Comparison of ENCODE assay signal across 8 cellular contexts in genomic region chr12:6534158-6534913, GRCh38. TPM values are rescaled to one million over a fixed set of nuclear protein-coding genes. Genes with fewer than 3 reads are reported as not detected.
DNase-seq lines count a peak whose midpoint lies in the region; ATAC-seq and TF ChIP-seq lines count a peak whose summit lies in the region.

TSS of gene GAPDH (plus strand) at chr12:6534517. CDS start at chr12:6534833, 316 bp downstream.

- H3K9me3 ChIP-seq in trophoblast cell (ENCODE audit: insufficient read depth, low read depth, low read length) (peaks cover 1% of the 10 kb centered on the region), transverse colon (no peaks in the 10 kb centered on the region)

- H3K18ac ChIP-seq in trophoblast cell (ENCODE audit: low read length), result peak within 1 kb of the TSS; percentile 89

- H3K27me3 ChIP-seq in trophoblast cell (ENCODE audit: insufficient read depth, low read length), result no peaks in the 10 kb centered on the region
- no peaks in the 10 kb centered on the region for H3K27me3 ChIP-seq in transverse colon

- WGBS in trophoblast cell (ENCODE audit: extremely low coverage, insufficient coverage, insufficient read length), result no CpG with 5 or more reads among the region's 69 CpGs
- 0% methylated on average over 46 of the region's 69 CpGs; no CpG with 5 or more reads in 1 of the 2 donors for WGBS in transverse colon (ENCODE audit: low coverage in 1 of 2), 2 donors

- peak; percentile 99 for TF ChIP-seq POLR2A in transverse colon (IDR thresholded peaks at IDR 0.05)

- H2AK5ac ChIP-seq in trophoblast cell (ENCODE audit: low read length), result peak within 1 kb of the TSS; percentile 56

- peak within 1 kb of the TSS; percentile 95 for H3K4ac ChIP-seq in trophoblast cell (ENCODE audit: low read depth, low read length)

- H2AFZ ChIP-seq in trophoblast cell (ENCODE audit: insufficient read depth, low read length, poor library complexity), result peak within 1 kb of the TSS; percentile 59

- peak within 1 kb of the TSS; percentile 93 for H3K27ac ChIP-seq in trophoblast cell (ENCODE audit: low read depth, low read length)
- peak within 1 kb of the TSS; percentile 94 to 98 (median 98) for H3K27ac ChIP-seq in transverse colon

- peak; percentile 98 for DNase-seq in GM12865 (ENCODE audit: low read depth)
- DNase-seq in NCI-H1417 (lab: John Stamatoyannopoulos, UW), result peak; percentile 96 to 99 (median 99)
- peak; percentile 98 for DNase-seq in SW 1271 (lab: John Stamatoyannopoulos, UW)
- DNase-seq in activated naive CD8-positive, alpha-beta T cell treated with anti-CD3 and anti-CD28 coated beads, Interleukin-2, amount 50 U/mL, for 16 hours (ENCODE audit: low read depth, low spot score), result peak; percentile 69
- DNase-seq in Right ventricle myocardium inferior (ENCODE audit: missing footprints), result peak; percentile 95
- peak; percentile 86 to 89 for DNase-seq in trophoblast cell
- DNase-seq in transverse colon, result peak; percentile 94

- H3K4me1 ChIP-seq in trophoblast cell (ENCODE audit: control insufficient read depth in 1 of 2, insufficient read depth in 2 of 2, low read length in 2 of 2), result peaks cover 21 to 35% of the 10 kb centered on the region in 2 experiments
- H3K4me1 ChIP-seq in transverse colon, result peaks cover 31 to 62% (median 43%) of the 10 kb centered on the region in 4 donors

- no peak within 1 kb of the TSS for H3K23ac ChIP-seq in trophoblast cell (ENCODE audit: low read length)

- ATAC-seq in HG02759 (IDR thresholded peaks at IDR 0.05; ENCODE audit: unreplicated experiment), result peak; percentile 69
- ATAC-seq in Right ventricle myocardium inferior, result peak; percentile 86

- H3K14ac ChIP-seq in trophoblast cell (ENCODE audit: low read length), result peak within 1 kb of the TSS; percentile 84

- no peak for TF ChIP-seq CTCF in GM12865 (IDR thresholded peaks at IDR 0.05; ENCODE audit: insufficient read depth, low read depth, low read length, missing control alignments)
- TF ChIP-seq CTCF in transverse colon (IDR thresholded peaks at IDR 0.05), result no peak

- peak within 1 kb of the TSS; percentile 98 for H3K9ac ChIP-seq in trophoblast cell (ENCODE audit: low read length)

- in situ Hi-C loops in transverse colon (cut with MboI; ENCODE audit: low pct_ligation_motif_present in 1 of 4, low pct_unique_long_range_greater_than_20kb in 1 of 4, low sequenced_read_pairs in 3 of 4), result loop anchor here in 1 of 4 donors (25.0 kb wide), 2 partner anchors 97 to 197 kb away; partner anchors contain the start of genes CD27 and TNFRSF1A

- peaks cover 26% of the 10 kb centered on the region for H3K79me2 ChIP-seq in trophoblast cell (ENCODE audit: control insufficient read depth, insufficient read depth, low read length, poor library complexity)

- peaks cover 40% of the 10 kb centered on the region for H3K79me1 ChIP-seq in trophoblast cell (ENCODE audit: low read length)

- peak within 1 kb of the TSS; percentile 95 for H2BK5ac ChIP-seq in trophoblast cell (ENCODE audit: low read depth, low read length, poor library complexity)

- H3K4me3 ChIP-seq in GM12865 (ENCODE audit: low read depth, low read length) (peak within 1 kb of the TSS; percentile 92), trophoblast cell (ENCODE audit: low read depth, low read length) (peak within 1 kb of the TSS; percentile 96), transverse colon (peak within 1 kb of the TSS; percentile 72 to 88 (median 78))

- peak within 1 kb of the TSS; percentile 89 for H4K91ac ChIP-seq in trophoblast cell (ENCODE audit: low read depth, low read length)

- TF ChIP-seq EP300 in transverse colon (IDR thresholded peaks at IDR 0.05; ENCODE audit: low read depth), result no peak

- H3K36me3 ChIP-seq in trophoblast cell (ENCODE audit: control insufficient read depth in 1 of 2, insufficient read depth in 2 of 2, low read length in 2 of 2) (peaks cover 51 to 55% of the 10 kb centered on the region in 2 experiments), transverse colon (peaks cover 0 to 16% (median 7%) of the 10 kb centered on the region in 4 donors)

- intact Hi-C loops in Right ventricle myocardium inferior (cut with DNase I) (loop anchor here (1.0 to 5.0 kb wide), 2 partner anchors 82 to 207 kb away; partner anchors contain the start of gene TAPBPL), transverse colon (cut with DNase I; ENCODE audit: low total_unique reads) (loop anchor here (10.0 kb wide), 1 partner anchor 210 kb away; no protein-coding TSS in a partner anchor)

- H4K8ac ChIP-seq in trophoblast cell (ENCODE audit: low read depth, low read length), result peak within 1 kb of the TSS; percentile 80

- H3K4me2 ChIP-seq in trophoblast cell (ENCODE audit: low read length), result peak within 1 kb of the TSS; percentile 85

- H4K12ac ChIP-seq in trophoblast cell (ENCODE audit: low read depth, low read length), result peak within 1 kb of the TSS; percentile 68

- H2BK120ac ChIP-seq in trophoblast cell (ENCODE audit: insufficient read depth, low read length, poor library complexity), result peak within 1 kb of the TSS; percentile 83

- peak within 1 kb of the TSS; percentile 67 for H2BK12ac ChIP-seq in trophoblast cell (ENCODE audit: low read length)

RNA-seq across cellular contexts. Expression of gene GAPDH, which starts in this region (rescaled TPM):
- total RNA-seq in Right ventricle myocardium inferior, result 4,337 TPM
- polyA plus RNA-seq in trophoblast cell (2013), result 5,061 and 5,152 TPM in 2 replicates
- total RNA-seq in transverse colon, result 1,000 to 10,000 TPM; 1,806 to 2,946 (median 2,333) TPM

Comparison
In these comparisons a context has a peak if more than half of its experiments do, and no peak if none do; other contexts are left out.
1. Peak in every context shown above with its lines: DNase-seq, ATAC-seq, H3K4me3 ChIP-seq and H3K27ac ChIP-seq.